In the genomic region with DNA sequence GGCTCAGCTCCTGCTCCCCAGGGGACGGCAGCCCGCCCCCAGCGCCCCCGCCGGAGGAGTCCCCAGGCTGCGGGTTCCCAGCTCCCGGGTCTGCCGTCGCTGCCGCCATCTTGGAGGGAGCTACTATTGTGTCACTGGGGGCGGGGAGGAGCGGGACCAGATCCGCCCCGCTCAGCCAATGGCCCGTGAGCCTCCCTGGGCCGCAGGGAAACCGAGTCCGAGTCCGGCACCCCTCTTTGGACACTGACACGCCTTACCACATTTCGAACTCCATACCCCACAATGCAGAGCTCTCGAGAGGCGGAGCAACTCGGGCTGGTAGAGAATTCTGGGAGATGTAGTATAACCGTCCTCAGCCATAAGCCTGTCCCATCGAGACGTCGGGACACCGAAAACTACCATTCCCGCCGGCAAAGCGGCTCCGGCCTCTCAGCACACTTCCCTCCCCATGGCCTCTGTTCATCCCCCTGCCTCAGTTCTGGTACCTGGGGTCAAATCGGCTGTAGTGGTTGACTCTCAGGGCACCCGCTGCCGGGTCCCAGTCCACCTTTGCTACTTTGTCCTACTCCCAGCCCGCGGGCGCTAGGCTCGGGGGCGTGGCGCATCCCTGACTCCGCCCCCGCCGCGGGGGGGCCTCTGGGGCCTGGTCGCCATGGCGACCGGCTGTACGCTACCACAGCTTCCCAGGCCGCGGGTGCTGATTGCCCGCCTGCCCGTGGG, we compare ENCODE assay signal across 1 cellular context.
A peak's percentile ranks its signal among the peaks of the same experiment; 100 is the strongest.
TF ChIP-seq lines count a peak whose summit lies in the region.

A gene (minus strand): TSS at position 133 of the 720 bp plus-strand sequence. CDS start 24 bp downstream, at position 109.
A gene with protein sequence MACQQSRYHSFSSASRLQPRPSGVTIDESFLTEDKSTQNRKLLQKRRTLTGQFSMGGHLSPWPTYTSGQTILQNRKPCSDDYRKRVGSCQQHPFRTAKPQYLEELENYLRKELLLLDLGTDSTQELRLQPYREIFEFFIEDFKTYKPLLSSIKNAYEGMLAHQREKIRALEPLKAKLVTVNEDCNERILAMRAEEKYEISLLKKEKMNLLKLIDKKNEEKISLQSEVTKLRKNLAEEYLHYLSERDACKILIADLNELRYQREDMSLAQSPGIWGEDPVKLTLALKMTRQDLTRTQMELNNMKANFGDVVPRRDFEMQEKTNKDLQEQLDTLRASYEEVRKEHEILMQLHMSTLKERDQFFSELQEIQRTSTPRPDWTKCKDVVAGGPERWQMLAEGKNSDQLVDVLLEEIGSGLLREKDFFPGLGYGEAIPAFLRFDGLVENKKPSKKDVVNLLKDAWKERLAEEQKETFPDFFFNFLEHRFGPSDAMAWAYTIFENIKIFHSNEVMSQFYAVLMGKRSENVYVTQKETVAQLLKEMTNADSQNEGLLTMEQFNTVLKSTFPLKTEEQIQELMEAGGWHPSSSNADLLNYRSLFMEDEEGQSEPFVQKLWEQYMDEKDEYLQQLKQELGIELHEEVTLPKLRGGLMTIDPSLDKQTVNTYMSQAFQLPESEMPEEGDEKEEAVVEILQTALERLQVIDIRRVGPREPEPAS (plus strand): TSS at position 462 of the 720 bp plus-strand sequence. CDS start 261 bp downstream, outside the sequence.

TF ChIP-seq in HepG2, 621 proteins besides CTCF, POLR2A, EP300 and RAD21 (continued from another document and continues in another):
- TF ChIP-seq, protein P1, sequence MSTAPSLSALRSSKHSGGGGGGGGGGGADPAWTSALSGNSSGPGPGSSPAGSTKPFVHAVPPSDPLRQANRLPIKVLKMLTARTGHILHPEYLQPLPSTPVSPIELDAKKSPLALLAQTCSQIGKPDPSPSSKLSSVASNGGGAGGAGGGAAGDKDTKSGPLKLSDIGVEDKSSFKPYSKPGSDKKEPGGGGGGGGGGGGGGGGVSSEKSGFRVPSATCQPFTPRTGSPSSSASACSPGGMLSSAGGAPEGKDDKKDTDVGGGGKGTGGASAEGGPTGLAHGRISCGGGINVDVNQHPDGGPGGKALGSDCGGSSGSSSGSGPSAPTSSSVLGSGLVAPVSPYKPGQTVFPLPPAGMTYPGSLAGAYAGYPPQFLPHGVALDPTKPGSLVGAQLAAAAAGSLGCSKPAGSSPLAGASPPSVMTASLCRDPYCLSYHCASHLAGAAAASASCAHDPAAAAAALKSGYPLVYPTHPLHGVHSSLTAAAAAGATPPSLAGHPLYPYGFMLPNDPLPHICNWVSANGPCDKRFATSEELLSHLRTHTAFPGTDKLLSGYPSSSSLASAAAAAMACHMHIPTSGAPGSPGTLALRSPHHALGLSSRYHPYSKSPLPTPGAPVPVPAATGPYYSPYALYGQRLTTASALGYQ (CRISPR knock-in tag; IDR thresholded peaks at IDR 0.05) = no peak
- peak; percentile 52 for TF ChIP-seq HES4 (CRISPR knock-in tag; IDR thresholded peaks at IDR 0.05; ENCODE audit: borderline replicate concordance)
- TF ChIP-seq NFIC (IDR thresholded peaks at IDR 0.05; ENCODE audit: low read length) = no peak
- no peak for TF ChIP-seq NR2F2 (IDR thresholded peaks at IDR 0.05; ENCODE audit: borderline replicate concordance, low read depth)
- TF ChIP-seq, protein P2, sequence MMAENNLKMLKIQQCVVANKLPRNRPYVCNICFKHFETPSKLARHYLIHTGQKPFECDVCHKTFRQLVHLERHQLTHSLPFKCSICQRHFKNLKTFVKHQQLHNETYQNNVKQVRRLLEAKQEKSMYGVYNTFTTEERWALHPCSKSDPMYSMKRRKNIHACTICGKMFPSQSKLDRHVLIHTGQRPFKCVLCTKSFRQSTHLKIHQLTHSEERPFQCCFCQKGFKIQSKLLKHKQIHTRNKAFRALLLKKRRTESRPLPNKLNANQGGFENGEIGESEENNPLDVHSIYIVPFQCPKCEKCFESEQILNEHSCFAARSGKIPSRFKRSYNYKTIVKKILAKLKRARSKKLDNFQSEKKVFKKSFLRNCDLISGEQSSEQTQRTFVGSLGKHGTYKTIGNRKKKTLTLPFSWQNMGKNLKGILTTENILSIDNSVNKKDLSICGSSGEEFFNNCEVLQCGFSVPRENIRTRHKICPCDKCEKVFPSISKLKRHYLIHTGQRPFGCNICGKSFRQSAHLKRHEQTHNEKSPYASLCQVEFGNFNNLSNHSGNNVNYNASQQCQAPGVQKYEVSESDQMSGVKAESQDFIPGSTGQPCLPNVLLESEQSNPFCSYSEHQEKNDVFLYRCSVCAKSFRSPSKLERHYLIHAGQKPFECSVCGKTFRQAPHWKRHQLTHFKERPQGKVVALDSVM (CRISPR knock-in tag; IDR thresholded peaks at IDR 0.05) = no peak
- 0 out of 2 replicates have a peak, but pooled peaks have one; percentile 18 for TF ChIP-seq FOXJ3 (CRISPR knock-in tag; IDR thresholded peaks at IDR 0.05; ENCODE audit: borderline replicate concordance)
- TF ChIP-seq TCF12 (IDR thresholded peaks at IDR 0.05) = no peak
- TF ChIP-seq TCF12 (CRISPR knock-in tag; IDR thresholded peaks at IDR 0.05) = peak; percentile 51; the same call in 1 of the 2 replicates
- TF ChIP-seq ZSCAN31 (CRISPR knock-in tag; IDR thresholded peaks at IDR 0.05; ENCODE audit: low read depth) = peak; percentile 86
- TF ChIP-seq BHLHE40 (IDR thresholded peaks at IDR 0.05; ENCODE audit: low read length) = no peak
- TF ChIP-seq, protein P3, sequence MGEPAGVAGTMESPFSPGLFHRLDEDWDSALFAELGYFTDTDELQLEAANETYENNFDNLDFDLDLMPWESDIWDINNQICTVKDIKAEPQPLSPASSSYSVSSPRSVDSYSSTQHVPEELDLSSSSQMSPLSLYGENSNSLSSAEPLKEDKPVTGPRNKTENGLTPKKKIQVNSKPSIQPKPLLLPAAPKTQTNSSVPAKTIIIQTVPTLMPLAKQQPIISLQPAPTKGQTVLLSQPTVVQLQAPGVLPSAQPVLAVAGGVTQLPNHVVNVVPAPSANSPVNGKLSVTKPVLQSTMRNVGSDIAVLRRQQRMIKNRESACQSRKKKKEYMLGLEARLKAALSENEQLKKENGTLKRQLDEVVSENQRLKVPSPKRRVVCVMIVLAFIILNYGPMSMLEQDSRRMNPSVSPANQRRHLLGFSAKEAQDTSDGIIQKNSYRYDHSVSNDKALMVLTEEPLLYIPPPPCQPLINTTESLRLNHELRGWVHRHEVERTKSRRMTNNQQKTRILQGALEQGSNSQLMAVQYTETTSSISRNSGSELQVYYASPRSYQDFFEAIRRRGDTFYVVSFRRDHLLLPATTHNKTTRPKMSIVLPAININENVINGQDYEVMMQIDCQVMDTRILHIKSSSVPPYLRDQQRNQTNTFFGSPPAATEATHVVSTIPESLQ (CRISPR knock-in tag; conservative IDR thresholded peaks at IDR 0.05) = 0 out of 2 replicates have a peak, but pooled peaks have one; percentile 40
- TF ChIP-seq CHCHD3 (CRISPR knock-in tag; IDR thresholded peaks at IDR 0.05) = no peak
- TF ChIP-seq SYNCRIP (IDR thresholded peaks at IDR 0.05; ENCODE audit: insufficient read depth, low read depth, low read length) = no peak
- TF ChIP-seq ZNF274 (CRISPR knock-in tag; IDR thresholded peaks at IDR 0.05) = 0 out of 2 replicates have a peak, but pooled peaks have one; percentile 70
- TF ChIP-seq CEBPB (IDR thresholded peaks at IDR 0.05; ENCODE audit: borderline replicate concordance, low read depth, low read length) = peak; percentile 90
- TF ChIP-seq, protein P4, sequence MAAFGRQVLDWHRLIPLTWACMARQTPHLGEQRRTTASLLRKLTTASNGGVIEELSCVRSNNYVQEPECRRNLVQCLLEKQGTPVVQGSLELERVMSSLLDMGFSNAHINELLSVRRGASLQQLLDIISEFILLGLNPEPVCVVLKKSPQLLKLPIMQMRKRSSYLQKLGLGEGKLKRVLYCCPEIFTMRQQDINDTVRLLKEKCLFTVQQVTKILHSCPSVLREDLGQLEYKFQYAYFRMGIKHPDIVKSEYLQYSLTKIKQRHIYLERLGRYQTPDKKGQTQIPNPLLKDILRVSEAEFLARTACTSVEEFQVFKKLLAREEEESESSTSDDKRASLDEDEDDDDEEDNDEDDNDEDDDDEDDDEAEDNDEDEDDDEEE (CRISPR knock-in tag; IDR thresholded peaks at IDR 0.05) = peak; percentile 59
- no peak for TF ChIP-seq RNF2 (conservative IDR thresholded peaks at IDR 0.05; ENCODE audit: low read depth)
- TF ChIP-seq, protein P5, sequence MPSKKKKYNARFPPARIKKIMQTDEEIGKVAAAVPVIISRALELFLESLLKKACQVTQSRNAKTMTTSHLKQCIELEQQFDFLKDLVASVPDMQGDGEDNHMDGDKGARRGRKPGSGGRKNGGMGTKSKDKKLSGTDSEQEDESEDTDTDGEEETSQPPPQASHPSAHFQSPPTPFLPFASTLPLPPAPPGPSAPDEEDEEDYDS (CRISPR knock-in tag; IDR thresholded peaks at IDR 0.05) = peak; percentile 98
- TF ChIP-seq TBX3 (IDR thresholded peaks at IDR 0.05; ENCODE audit: borderline replicate concordance) = peak; percentile 33; the same call in 1 of the 2 replicates
- TF ChIP-seq ZNF878 (CRISPR knock-in tag; IDR thresholded peaks at IDR 0.05) = no peak
- peak; percentile 74 for TF ChIP-seq PHF20 (CRISPR knock-in tag; IDR thresholded peaks at IDR 0.05)
- TF ChIP-seq ZNF772 (CRISPR knock-in tag; IDR thresholded peaks at IDR 0.05) = peak; percentile 75
- no peak for TF ChIP-seq HNRNPUL1 (IDR thresholded peaks at IDR 0.05; ENCODE audit: low read depth, low read length)
- TF ChIP-seq ARHGAP35 (CRISPR knock-in tag; IDR thresholded peaks at IDR 0.05; ENCODE audit: borderline replicate concordance) = no peak; the same call in 1 of the 2 replicates
- TF ChIP-seq FOSL2 (CRISPR knock-in tag; IDR thresholded peaks at IDR 0.05) = peak; percentile 13; the same call in 1 of the 2 replicates
- no peak for TF ChIP-seq FOXK2 (IDR thresholded peaks at IDR 0.05)
- TF ChIP-seq EZH2 (conservative IDR thresholded peaks at IDR 0.05; ENCODE audit: low read depth, low read length) = no peak
- TF ChIP-seq ZNF136 (CRISPR knock-in tag; IDR thresholded peaks at IDR 0.05; ENCODE audit: low read depth) = 0 out of 2 replicates have a peak, but pooled peaks have one; percentile 94
- TF ChIP-seq KLF9 (CRISPR knock-in tag; IDR thresholded peaks at IDR 0.05; ENCODE audit: low read depth) = peak; percentile 27; the same call in 1 of the 2 replicates
- TF ChIP-seq ZNF234 (CRISPR knock-in tag; conservative IDR thresholded peaks at IDR 0.05) = no peak
- TF ChIP-seq, protein P6, sequence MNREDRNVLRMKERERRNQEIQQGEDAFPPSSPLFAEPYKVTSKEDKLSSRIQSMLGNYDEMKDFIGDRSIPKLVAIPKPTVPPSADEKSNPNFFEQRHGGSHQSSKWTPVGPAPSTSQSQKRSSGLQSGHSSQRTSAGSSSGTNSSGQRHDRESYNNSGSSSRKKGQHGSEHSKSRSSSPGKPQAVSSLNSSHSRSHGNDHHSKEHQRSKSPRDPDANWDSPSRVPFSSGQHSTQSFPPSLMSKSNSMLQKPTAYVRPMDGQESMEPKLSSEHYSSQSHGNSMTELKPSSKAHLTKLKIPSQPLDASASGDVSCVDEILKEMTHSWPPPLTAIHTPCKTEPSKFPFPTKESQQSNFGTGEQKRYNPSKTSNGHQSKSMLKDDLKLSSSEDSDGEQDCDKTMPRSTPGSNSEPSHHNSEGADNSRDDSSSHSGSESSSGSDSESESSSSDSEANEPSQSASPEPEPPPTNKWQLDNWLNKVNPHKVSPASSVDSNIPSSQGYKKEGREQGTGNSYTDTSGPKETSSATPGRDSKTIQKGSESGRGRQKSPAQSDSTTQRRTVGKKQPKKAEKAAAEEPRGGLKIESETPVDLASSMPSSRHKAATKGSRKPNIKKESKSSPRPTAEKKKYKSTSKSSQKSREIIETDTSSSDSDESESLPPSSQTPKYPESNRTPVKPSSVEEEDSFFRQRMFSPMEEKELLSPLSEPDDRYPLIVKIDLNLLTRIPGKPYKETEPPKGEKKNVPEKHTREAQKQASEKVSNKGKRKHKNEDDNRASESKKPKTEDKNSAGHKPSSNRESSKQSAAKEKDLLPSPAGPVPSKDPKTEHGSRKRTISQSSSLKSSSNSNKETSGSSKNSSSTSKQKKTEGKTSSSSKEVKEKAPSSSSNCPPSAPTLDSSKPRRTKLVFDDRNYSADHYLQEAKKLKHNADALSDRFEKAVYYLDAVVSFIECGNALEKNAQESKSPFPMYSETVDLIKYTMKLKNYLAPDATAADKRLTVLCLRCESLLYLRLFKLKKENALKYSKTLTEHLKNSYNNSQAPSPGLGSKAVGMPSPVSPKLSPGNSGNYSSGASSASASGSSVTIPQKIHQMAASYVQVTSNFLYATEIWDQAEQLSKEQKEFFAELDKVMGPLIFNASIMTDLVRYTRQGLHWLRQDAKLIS (CRISPR knock-in tag; IDR thresholded peaks at IDR 0.05) = no peak
- no peak for TF ChIP-seq CCDC6 (CRISPR knock-in tag; IDR thresholded peaks at IDR 0.05)
- TF ChIP-seq, protein P7, sequence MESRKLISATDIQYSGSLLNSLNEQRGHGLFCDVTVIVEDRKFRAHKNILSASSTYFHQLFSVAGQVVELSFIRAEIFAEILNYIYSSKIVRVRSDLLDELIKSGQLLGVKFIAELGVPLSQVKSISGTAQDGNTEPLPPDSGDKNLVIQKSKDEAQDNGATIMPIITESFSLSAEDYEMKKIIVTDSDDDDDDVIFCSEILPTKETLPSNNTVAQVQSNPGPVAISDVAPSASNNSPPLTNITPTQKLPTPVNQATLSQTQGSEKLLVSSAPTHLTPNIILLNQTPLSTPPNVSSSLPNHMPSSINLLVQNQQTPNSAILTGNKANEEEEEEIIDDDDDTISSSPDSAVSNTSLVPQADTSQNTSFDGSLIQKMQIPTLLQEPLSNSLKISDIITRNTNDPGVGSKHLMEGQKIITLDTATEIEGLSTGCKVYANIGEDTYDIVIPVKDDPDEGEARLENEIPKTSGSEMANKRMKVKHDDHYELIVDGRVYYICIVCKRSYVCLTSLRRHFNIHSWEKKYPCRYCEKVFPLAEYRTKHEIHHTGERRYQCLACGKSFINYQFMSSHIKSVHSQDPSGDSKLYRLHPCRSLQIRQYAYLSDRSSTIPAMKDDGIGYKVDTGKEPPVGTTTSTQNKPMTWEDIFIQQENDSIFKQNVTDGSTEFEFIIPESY (CRISPR knock-in tag; IDR thresholded peaks at IDR 0.05) = no peak
- peak; percentile 98 for TF ChIP-seq SP5 (CRISPR knock-in tag; IDR thresholded peaks at IDR 0.05; ENCODE audit: borderline replicate concordance, low read depth)
